2 cellular contexts compared by ENCODE assay signal in the genomic region with DNA sequence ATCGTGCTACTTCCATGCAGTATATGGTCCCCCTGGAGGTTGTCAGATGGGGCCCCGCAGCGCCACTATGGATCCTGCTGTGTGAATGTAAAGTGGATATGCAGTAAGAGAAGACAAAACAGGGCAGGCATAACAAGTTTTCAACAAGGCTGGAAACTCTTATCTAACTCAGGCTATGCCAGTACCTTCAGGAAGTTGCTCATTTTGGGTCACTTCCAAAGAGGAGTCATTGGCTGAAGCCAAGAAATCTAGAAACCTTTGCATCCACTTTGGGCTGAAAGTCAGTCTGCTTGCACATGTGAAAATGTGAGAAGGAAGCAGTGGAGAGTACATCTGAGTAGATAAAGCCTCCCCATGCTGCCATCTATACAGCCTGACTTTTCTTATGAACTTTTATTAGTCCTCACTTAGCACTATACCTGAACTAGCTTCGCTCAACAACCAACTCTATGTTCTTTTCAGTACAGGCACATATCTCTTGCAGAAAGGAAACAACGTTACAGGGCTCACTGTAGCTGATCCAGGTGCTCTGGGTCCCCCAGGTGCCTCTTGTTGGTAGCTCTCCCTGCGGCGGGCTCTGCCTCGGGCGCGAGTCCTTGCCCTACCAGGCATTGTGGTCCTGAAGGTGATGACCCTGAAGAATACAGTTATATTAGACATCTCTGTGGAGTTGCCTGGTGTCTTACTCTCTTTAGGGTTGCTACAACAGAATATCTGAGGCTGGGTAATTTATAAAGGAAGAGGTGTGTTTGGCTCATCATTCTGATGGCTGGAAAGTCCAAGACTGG.
TF ChIP-seq lines count a peak whose summit lies in the region.

No MANE protein-coding gene starts in this region.

TF ChIP-seq in GM23338, 12 proteins besides CTCF, POLR2A, EP300 and RAD21 (continues in another document):
- TF ChIP-seq POLR2AphosphoS5 (IDR thresholded peaks at IDR 0.05; ENCODE audit: low read depth) (no peak), NANOG (IDR thresholded peaks at IDR 0.05; ENCODE audit: borderline replicate concordance) (no peak), STAT1 (IDR thresholded peaks at IDR 0.05; ENCODE audit: unreplicated experiment) (no peak), EZH2phosphoT487 (IDR thresholded peaks at IDR 0.05; ENCODE audit: unreplicated experiment) (no peak), JUNB (IDR thresholded peaks at IDR 0.05; ENCODE audit: unreplicated experiment) (no peak), CREB1 (CRISPR knock-in tag; IDR thresholded peaks at IDR 0.05; ENCODE audit: low read depth) (no peak), EZH2 (IDR thresholded peaks at IDR 0.05; ENCODE audit: low read depth, unreplicated experiment) (no peak)
- TF ChIP-seq, protein P1, sequence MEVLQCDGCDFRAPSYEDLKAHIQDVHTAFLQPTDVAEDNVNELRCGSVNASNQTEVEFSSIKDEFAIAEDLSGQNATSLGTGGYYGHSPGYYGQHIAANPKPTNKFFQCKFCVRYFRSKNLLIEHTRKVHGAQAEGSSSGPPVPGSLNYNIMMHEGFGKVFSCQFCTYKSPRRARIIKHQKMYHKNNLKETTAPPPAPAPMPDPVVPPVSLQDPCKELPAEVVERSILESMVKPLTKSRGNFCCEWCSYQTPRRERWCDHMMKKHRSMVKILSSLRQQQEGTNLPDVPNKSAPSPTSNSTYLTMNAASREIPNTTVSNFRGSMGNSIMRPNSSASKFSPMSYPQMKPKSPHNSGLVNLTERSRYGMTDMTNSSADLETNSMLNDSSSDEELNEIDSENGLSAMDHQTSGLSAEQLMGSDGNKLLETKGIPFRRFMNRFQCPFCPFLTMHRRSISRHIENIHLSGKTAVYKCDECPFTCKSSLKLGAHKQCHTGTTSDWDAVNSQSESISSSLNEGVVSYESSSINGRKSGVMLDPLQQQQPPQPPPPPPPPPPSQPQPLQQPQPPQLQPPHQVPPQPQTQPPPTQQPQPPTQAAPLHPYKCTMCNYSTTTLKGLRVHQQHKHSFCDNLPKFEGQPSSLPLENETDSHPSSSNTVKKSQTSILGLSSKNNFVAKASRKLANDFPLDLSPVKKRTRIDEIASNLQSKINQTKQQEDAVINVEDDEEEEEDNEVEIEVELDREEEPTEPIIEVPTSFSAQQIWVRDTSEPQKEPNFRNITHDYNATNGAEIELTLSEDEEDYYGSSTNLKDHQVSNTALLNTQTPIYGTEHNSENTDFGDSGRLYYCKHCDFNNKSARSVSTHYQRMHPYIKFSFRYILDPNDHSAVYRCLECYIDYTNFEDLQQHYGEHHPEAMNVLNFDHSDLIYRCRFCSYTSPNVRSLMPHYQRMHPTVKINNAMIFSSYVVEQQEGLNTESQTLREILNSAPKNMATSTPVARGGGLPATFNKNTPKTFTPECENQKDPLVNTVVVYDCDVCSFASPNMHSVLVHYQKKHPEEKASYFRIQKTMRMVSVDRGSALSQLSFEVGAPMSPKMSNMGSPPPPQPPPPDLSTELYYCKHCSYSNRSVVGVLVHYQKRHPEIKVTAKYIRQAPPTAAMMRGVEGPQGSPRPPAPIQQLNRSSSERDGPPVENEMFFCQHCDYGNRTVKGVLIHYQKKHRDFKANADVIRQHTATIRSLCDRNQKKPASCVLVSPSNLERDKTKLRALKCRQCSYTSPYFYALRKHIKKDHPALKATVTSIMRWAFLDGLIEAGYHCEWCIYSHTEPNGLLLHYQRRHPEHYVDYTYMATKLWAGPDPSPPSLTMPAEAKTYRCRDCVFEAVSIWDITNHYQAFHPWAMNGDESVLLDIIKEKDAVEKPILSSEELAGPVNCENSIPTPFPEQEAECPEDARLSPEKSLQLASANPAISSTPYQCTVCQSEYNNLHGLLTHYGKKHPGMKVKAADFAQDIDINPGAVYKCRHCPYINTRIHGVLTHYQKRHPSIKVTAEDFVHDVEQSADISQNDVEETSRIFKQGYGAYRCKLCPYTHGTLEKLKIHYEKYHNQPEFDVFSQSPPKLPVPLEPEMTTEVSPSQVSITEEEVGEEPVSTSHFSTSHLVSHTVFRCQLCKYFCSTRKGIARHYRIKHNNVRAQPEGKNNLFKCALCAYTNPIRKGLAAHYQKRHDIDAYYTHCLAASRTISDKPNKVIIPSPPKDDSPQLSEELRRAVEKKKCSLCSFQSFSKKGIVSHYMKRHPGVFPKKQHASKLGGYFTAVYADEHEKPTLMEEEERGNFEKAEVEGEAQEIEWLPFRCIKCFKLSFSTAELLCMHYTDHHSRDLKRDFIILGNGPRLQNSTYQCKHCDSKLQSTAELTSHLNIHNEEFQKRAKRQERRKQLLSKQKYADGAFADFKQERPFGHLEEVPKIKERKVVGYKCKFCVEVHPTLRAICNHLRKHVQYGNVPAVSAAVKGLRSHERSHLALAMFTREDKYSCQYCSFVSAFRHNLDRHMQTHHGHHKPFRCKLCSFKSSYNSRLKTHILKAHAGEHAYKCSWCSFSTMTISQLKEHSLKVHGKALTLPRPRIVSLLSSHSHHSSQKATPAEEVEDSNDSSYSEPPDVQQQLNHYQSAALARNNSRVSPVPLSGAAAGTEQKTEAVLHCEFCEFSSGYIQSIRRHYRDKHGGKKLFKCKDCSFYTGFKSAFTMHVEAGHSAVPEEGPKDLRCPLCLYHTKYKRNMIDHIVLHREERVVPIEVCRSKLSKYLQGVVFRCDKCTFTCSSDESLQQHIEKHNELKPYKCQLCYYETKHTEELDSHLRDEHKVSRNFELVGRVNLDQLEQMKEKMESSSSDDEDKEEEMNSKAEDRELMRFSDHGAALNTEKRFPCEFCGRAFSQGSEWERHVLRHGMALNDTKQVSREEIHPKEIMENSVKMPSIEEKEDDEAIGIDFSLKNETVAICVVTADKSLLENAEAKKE (CRISPR knock-in tag; IDR thresholded peaks at IDR 0.05): no peak
- TF ChIP-seq, protein P2, sequence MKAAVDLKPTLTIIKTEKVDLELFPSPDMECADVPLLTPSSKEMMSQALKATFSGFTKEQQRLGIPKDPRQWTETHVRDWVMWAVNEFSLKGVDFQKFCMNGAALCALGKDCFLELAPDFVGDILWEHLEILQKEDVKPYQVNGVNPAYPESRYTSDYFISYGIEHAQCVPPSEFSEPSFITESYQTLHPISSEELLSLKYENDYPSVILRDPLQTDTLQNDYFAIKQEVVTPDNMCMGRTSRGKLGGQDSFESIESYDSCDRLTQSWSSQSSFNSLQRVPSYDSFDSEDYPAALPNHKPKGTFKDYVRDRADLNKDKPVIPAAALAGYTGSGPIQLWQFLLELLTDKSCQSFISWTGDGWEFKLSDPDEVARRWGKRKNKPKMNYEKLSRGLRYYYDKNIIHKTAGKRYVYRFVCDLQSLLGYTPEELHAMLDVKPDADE (IDR thresholded peaks at IDR 0.05): no peak

TF ChIP-seq in H1, 55 proteins besides CTCF, POLR2A, EP300 and RAD21:
- TF ChIP-seq, protein P3, sequence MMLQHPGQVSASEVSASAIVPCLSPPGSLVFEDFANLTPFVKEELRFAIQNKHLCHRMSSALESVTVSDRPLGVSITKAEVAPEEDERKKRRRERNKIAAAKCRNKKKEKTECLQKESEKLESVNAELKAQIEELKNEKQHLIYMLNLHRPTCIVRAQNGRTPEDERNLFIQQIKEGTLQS (IDR thresholded peaks at IDR 0.05; ENCODE audit: insufficient read depth, low read depth, low read length): no peak
